37 cellular contexts compared by ENCODE assay signal in genomic region chr12:38589310-38589632, GRCh38.
"Had no signal": no experiment of that assay in that cellular context is flagged by ENCODE, and none has a peak within 500 bp of the region (broad histone marks: within the 10 kb centered on the region; RNA-seq: fewer than 3 reads in every experiment).

No MANE protein-coding gene starts in this region.

- H3K36me3 ChIP-seq: adrenal gland, brain microvascular endothelial cell, breast epithelium had no signal

- FAIRE-seq: astrocyte, TTC549 had no signal

- H3K27me3 ChIP-seq: adrenal gland, body of pancreas, brain microvascular endothelial cell, breast epithelium had no signal

- H3K9me3 Mint-ChIP-seq: activated CD4-positive, alpha-beta memory T cell treated with anti-CD3 and anti-CD28 coated beads for 36 hours had no signal

- ATAC-seq: activated CD8-positive, alpha-beta T cell treated with anti-CD3 and anti-CD28 coated beads for 36 hours; activated naive CD4-positive, alpha-beta T cell treated with anti-CD3 and anti-CD28 coated beads, Interleukin-2, amount 50 U/mL, for 72 hours; activated T-cell treated with anti-CD3 and anti-CD28 coated beads, Interleukin-2, amount 50 U/mL, for 4 hours; activated T-cell treated with anti-CD3 and anti-CD28 coated beads, Interleukin-2, amount 50 U/mL, for 72 hours; activated T-helper 17 cell treated with anti-CD3 and anti-CD28 coated beads, Interleukin-2, amount 50 U/mL, for 72 hours; body of pancreas had no signal

- H3K4me1 Mint-ChIP-seq: activated B cell treated with CpG ODN at 0.5 μM for 24 hours; activated CD4-positive, alpha-beta T cell treated with anti-CD3 and anti-CD28 coated beads, Interleukin-2, amount 10 ng/mL, durations not matched to agents 24 days and 14 days; activated naive CD8-positive, alpha-beta T cell treated with anti-CD3 and anti-CD28 coated beads for 36 hours; activated T-helper 17 cell treated with anti-CD3 and anti-CD28 coated beads, Interleukin-2, amount 50 U/mL, for 72 hours had no signal

- H3K4me1 ChIP-seq: adrenal gland, body of pancreas, breast epithelium had no signal

- H3K4me3 Mint-ChIP-seq: activated B cell treated with CpG ODN at 0.5 μM for 24 hours; activated CD4-positive, alpha-beta memory T cell treated with anti-CD3 and anti-CD28 coated beads for 36 hours; activated CD4-positive, alpha-beta T cell treated with anti-CD3 and anti-CD28 coated beads, Interleukin-2, amount 10 ng/mL, durations not matched to agents 24 days and 14 days; activated CD8-positive, alpha-beta T cell treated with anti-CD3 and anti-CD28 coated beads for 36 hours; activated naive CD4-positive, alpha-beta T cell treated with anti-CD3 and anti-CD28 coated beads for 36 hours; activated naive CD8-positive, alpha-beta T cell treated with anti-CD3 and anti-CD28 coated beads for 36 hours; activated T-cell treated with anti-CD3 and anti-CD28 coated beads, Interleukin-2, amount 50 U/mL, for 4 hours; activated T-cell treated with anti-CD3 and anti-CD28 coated beads, Interleukin-2, amount 50 U/mL, for 72 hours; activated T-helper 1 cell treated with anti-CD3 and anti-CD28 coated beads, Interleukin-12 subunit alpha, Interleukin-12 subunit beta, Interleukin-2, Interleukin-4 antibody, amounts not matched to agents 30 ng/mL and 10 ng/mL and 1 ng/mL, durations not matched to agents 14 hours and 24 hours and 36 hours; activated T-helper 17 cell treated with anti-CD3 and anti-CD28 coated beads, Interleukin-2, amount 50 U/mL, for 72 hours; T-helper 1 cell treated with Interleukin-12 subunit alpha and Interleukin-12 subunit beta and Interleukin-4 antibody, amounts not matched to agents 30 μg/mL and 1 μg/mL, for 36 hours; T-helper 2 cell treated with Interferon-gamma antibody and Interleukin-4, amounts not matched to agents 5 μg/mL and 100 μg/mL, for 36 hours had no signal

- DNase-seq: activated B cell treated with CpG ODN at 0.5 μM for 24 hours; activated CD4-positive, alpha-beta memory T cell treated with anti-CD3 and anti-CD28 coated beads for 36 hours; activated CD4-positive, alpha-beta T cell treated with anti-CD3 and anti-CD28 coated beads for 4 hours; activated CD4-positive, alpha-beta T cell treated with anti-CD3 and anti-CD28 coated beads, Interleukin-2, amount 10 ng/mL, durations not matched to agents 24 days and 14 days; activated CD4-positive, alpha-beta T cell treated with anti-CD3 and anti-CD28 coated beads, Interleukin-2, amount 50 U/mL, for 1 hour; activated CD4-positive, alpha-beta T cell treated with anti-CD3 and anti-CD28 coated beads, Interleukin-2, amount 50 U/mL, for 4 hours; activated CD4-positive, CD25-positive, alpha-beta regulatory T cell treated with anti-CD3 and anti-CD28 coated beads, Interleukin-2, amount 50 U/mL, for 72 hours; activated CD8-positive, alpha-beta memory T cell treated with anti-CD3 and anti-CD28 coated beads, Interleukin-2, amount 50 U/mL, for 4 hours; activated CD8-positive, alpha-beta T cell treated with anti-CD3 and anti-CD28 coated beads for 36 hours; activated effector memory CD4-positive, alpha-beta T cell treated with anti-CD3 and anti-CD28 coated beads, Interleukin-2, amount 50 U/mL, for 16 hours; activated gamma-delta T cell treated with Interleukin-2 at 50 U/mL for 16 hours; activated naive CD4-positive, alpha-beta T cell; activated naive CD4-positive, alpha-beta T cell treated with anti-CD3 and anti-CD28 coated beads for 36 hours; activated naive CD4-positive, alpha-beta T cell treated with anti-CD3 and anti-CD28 coated beads, Interleukin-2, amount 50 U/mL, for 16 hours; activated naive CD8-positive, alpha-beta T cell treated with anti-CD3 and anti-CD28 coated beads for 36 hours; activated T-cell treated with anti-CD3 and anti-CD28 coated beads for 4 hours; activated T-cell treated with anti-CD3 and anti-CD28 coated beads, Interleukin-2, amount 50 U/mL, for 1 hour; activated T-cell treated with anti-CD3 and anti-CD28 coated beads, Interleukin-2, amount 50 U/mL, for 4 hours; activated T-cell treated with anti-CD3 and anti-CD28 coated beads, Interleukin-2, amount 50 U/mL, for 72 hours; adrenal gland; amniotic stem cell; aorta; body of pancreas; brain microvascular endothelial cell; central memory CD4-positive, alpha-beta T cell; T-helper 1 cell; T-helper 2 cell; T-helper 9 cell had no signal

- H3K27ac Mint-ChIP-seq: activated B cell treated with CpG ODN at 0.5 μM for 24 hours; activated CD4-positive, alpha-beta memory T cell treated with anti-CD3 and anti-CD28 coated beads for 36 hours; activated CD4-positive, alpha-beta T cell treated with anti-CD3 and anti-CD28 coated beads, Interleukin-2, amount 10 ng/mL, durations not matched to agents 24 days and 14 days; activated CD8-positive, alpha-beta T cell treated with anti-CD3 and anti-CD28 coated beads for 36 hours; activated naive CD4-positive, alpha-beta T cell treated with anti-CD3 and anti-CD28 coated beads for 36 hours; activated naive CD4-positive, alpha-beta T cell treated with anti-CD3 and anti-CD28 coated beads, Interleukin-2, amount 50 U/mL, for 72 hours; activated naive CD8-positive, alpha-beta T cell treated with anti-CD3 and anti-CD28 coated beads for 36 hours; activated T-cell treated with anti-CD3 and anti-CD28 coated beads, Interleukin-2, amount 50 U/mL, for 72 hours; activated T-helper 1 cell treated with anti-CD3 and anti-CD28 coated beads, Interleukin-12 subunit alpha, Interleukin-12 subunit beta, Interleukin-2, Interleukin-4 antibody, amounts not matched to agents 30 ng/mL and 10 ng/mL and 1 ng/mL, durations not matched to agents 14 hours and 24 hours and 36 hours; activated T-helper 17 cell treated with anti-CD3 and anti-CD28 coated beads, Interleukin-2, amount 50 U/mL, for 72 hours; T-helper 1 cell treated with Interleukin-12 subunit alpha and Interleukin-12 subunit beta and Interleukin-4 antibody, amounts not matched to agents 30 μg/mL and 1 μg/mL, for 36 hours; T-helper 2 cell treated with Interferon-gamma antibody and Interleukin-4, amounts not matched to agents 5 μg/mL and 100 μg/mL, for 36 hours had no signal

- H3K27me3 Mint-ChIP-seq: activated B cell treated with CpG ODN at 0.5 μM for 24 hours; activated CD4-positive, alpha-beta memory T cell treated with anti-CD3 and anti-CD28 coated beads for 36 hours; activated CD4-positive, alpha-beta T cell treated with anti-CD3 and anti-CD28 coated beads, Interleukin-2, amount 10 ng/mL, durations not matched to agents 24 days and 14 days; activated CD8-positive, alpha-beta T cell treated with anti-CD3 and anti-CD28 coated beads for 36 hours; activated naive CD8-positive, alpha-beta T cell treated with anti-CD3 and anti-CD28 coated beads for 36 hours; activated T-helper 17 cell treated with anti-CD3 and anti-CD28 coated beads, Interleukin-2, amount 50 U/mL, for 72 hours had no signal

- H3K27ac ChIP-seq: adrenal gland, body of pancreas, brain microvascular endothelial cell, breast epithelium, VCaP had no signal

- H3K4me3 ChIP-seq: adrenal gland, body of pancreas, breast epithelium had no signal

- H3K36me3 Mint-ChIP-seq: activated CD4-positive, alpha-beta memory T cell treated with anti-CD3 and anti-CD28 coated beads for 36 hours; activated naive CD4-positive, alpha-beta T cell treated with anti-CD3 and anti-CD28 coated beads, Interleukin-2, amount 50 U/mL, for 72 hours; activated naive CD8-positive, alpha-beta T cell treated with anti-CD3 and anti-CD28 coated beads for 36 hours had no signal

- H3K9me3 ChIP-seq: adrenal gland, body of pancreas, breast epithelium had no signal
